9 cellular contexts compared by ENCODE assay signal in genomic region chr11:72773291-72773690, GRCh38. TPM values are rescaled to one million over a fixed set of nuclear protein-coding genes. Genes with fewer than 3 reads are reported as not detected.
DNase-seq lines count a peak whose midpoint lies in the region; TF ChIP-seq lines count a peak whose summit lies in the region.
"Had no signal": no experiment of that assay in that cellular context is flagged by ENCODE, and none has a peak within 500 bp of the region (broad histone marks: within the 10 kb centered on the region; RNA-seq: fewer than 3 reads in every experiment).

No MANE protein-coding gene starts in this region.

- H2AFZ ChIP-seq in neural cell (ENCODE audit: low read depth, low read length) = no peak overlapping the region

- DNase-seq in Ammon's horn (ENCODE audit: low spot score) (peak; percentile 79), NCI-H446 treated with DMSO at 0.1 percent for 48 hours (lab: John Stamatoyannopoulos, UW) (peak; percentile 27), epidermal melanocyte (ENCODE audit: insufficient read length, low spot score) (peak; percentile 70), endothelial cell (ENCODE audit: low spot score) (no peak), D341Med (ENCODE audit: low spot score) (no peak)
- DNase-seq in activated CD4-positive, alpha-beta T cell treated with anti-CD3 and anti-CD28 coated beads for 48 hours = no peak
- no peak for DNase-seq in stimulated activated naive CD4-positive, alpha-beta T cell treated with Interleukin-2 at 50 U/mL for 16 hours (lab: John Stamatoyannopoulos, UW)
- DNase-seq: NK-92 treated with Interleukin-12 subunit alpha and Interleukin-12 subunit beta, amount 100 ng/mL, for 24 hours had no signal

- H3K27ac ChIP-seq in neural cell (ENCODE audit: low read length) = no peak overlapping the region

- no peaks in the 10 kb centered on the region for H3K9me3 Mint-ChIP-seq in endothelial cell (ENCODE audit: unreplicated experiment)

- no peaks in the 10 kb centered on the region for H3F3A ChIP-seq in neural cell (ENCODE audit: insufficient read depth, low read length, poor library complexity, severe bottlenecking)

- peaks cover 6% of the 10 kb centered on the region for H3K4me1 Mint-ChIP-seq in endothelial cell (ENCODE audit: unreplicated experiment)

- H3K79me2 ChIP-seq in neural cell (replicated peaks; ENCODE audit: insufficient read depth, low read length) = no peaks in the 10 kb centered on the region

- no peaks in the 10 kb centered on the region for H3K9me3 ChIP-seq in neural cell (ENCODE audit: low read length)

- TF ChIP-seq CTCF in neural cell (IDR thresholded peaks at IDR 0.05; ENCODE audit: poor library complexity, severe bottlenecking) = no peak
- TF ChIP-seq CTCF in endothelial cell (IDR thresholded peaks at IDR 0.05; ENCODE audit: unreplicated experiment) = no peak

- no peak overlapping the region for H3K4me3 ChIP-seq in neural cell (ENCODE audit: low read length)

- no peak overlapping the region for H3K4me2 ChIP-seq in neural cell (ENCODE audit: low read length)

- peaks cover 12% of the 10 kb centered on the region for H3K27me3 Mint-ChIP-seq in endothelial cell (ENCODE audit: unreplicated experiment)

- TF ChIP-seq EP300 in neural cell (conservative IDR thresholded peaks at IDR 0.05; ENCODE audit: poor library complexity, severe bottlenecking) = no peak

- H4K20me1 ChIP-seq in neural cell (ENCODE audit: insufficient read depth) = no peaks in the 10 kb centered on the region

- no peaks in the 10 kb centered on the region for H3K36me3 ChIP-seq in neural cell (ENCODE audit: insufficient read depth, low read length)

- no peaks in the 10 kb centered on the region for H3K27me3 ChIP-seq in neural cell (ENCODE audit: insufficient read depth, low read depth, low read length)

- H3K27ac Mint-ChIP-seq in endothelial cell (ENCODE audit: unreplicated experiment) = no peak overlapping the region

- H3K9ac ChIP-seq in neural cell (ENCODE audit: low read length) = peak overlapping the region; percentile 23

- no peaks in the 10 kb centered on the region for H3K9me2 ChIP-seq in neural cell (ENCODE audit: insufficient read depth, low read length)

- TF ChIP-seq RAD21 in neural cell (conservative IDR thresholded peaks at IDR 0.05) = no peak

- H3K4me3 Mint-ChIP-seq in endothelial cell (ENCODE audit: unreplicated experiment) = no peak overlapping the region

- peaks cover 14% of the 10 kb centered on the region for H3K36me3 Mint-ChIP-seq in endothelial cell (ENCODE audit: low read depth, unreplicated experiment)

TF ChIP-seq in neural cell, 6 proteins besides CTCF, POLR2A, EP300 and RAD21:
- TF ChIP-seq TAF1 (IDR thresholded peaks at IDR 0.05; ENCODE audit: low read depth) = no peak
- TF ChIP-seq POLR2AphosphoS5 (IDR thresholded peaks at IDR 0.05) = no peak
- no peak for TF ChIP-seq SMC3 (conservative IDR thresholded peaks at IDR 0.05; ENCODE audit: poor library complexity)
- TF ChIP-seq EZH2 (IDR thresholded peaks at IDR 0.05; ENCODE audit: borderline replicate concordance, insufficient read depth, low read length, poor library complexity, severe bottlenecking) = no peak
- no peak for TF ChIP-seq MXI1 (conservative IDR thresholded peaks at IDR 0.05; ENCODE audit: poor library complexity, severe bottlenecking)
- no peak for TF ChIP-seq REST (IDR thresholded peaks at IDR 0.05; ENCODE audit: borderline replicate concordance)

RNA-seq across cellular contexts. Expression of gene STARD10, which starts 20.6 kb away (rescaled TPM):
- 24.1 and 29.0 TPM in 2 replicates for polyA plus RNA-seq in neural cell
- 22.2 and 22.3 TPM in 2 replicates for polyA minus RNA-seq in neural cell
- total RNA-seq in endothelial cell (ENCODE audit: unreplicated experiment) = 13.4 TPM

RNA-seq across cellular contexts. Expression of gene ARAP1, which starts 21.1 kb away (rescaled TPM):
- 1.8 and 3.5 TPM in 2 replicates for polyA plus RNA-seq in neural cell
- polyA minus RNA-seq in neural cell = 0.49 and 1.3 TPM in 2 replicates
- 55.1 TPM for total RNA-seq in endothelial cell (ENCODE audit: unreplicated experiment)

RNA-seq across cellular contexts. Expression of gene ATG16L2, which starts 40.9 kb away (rescaled TPM):
- 9.4 and 10.6 TPM in 2 replicates for polyA plus RNA-seq in neural cell
- polyA minus RNA-seq in neural cell = 3.2 and 6.3 TPM in 2 replicates
- total RNA-seq in endothelial cell (ENCODE audit: unreplicated experiment) = 51.0 TPM

Comparison
In these comparisons a context has a peak if more than half of its experiments do, and no peak if none do; other contexts are left out.
1. DNase-seq: peak in Ammon's horn (single experiment), NCI-H446 treated with DMSO at 0.1 percent for 48 hours (single experiment) and epidermal melanocyte (single experiment); none in endothelial cell (single experiment), D341Med (single experiment), activated CD4-positive, alpha-beta T cell treated with anti-CD3 and anti-CD28 coated beads for 48 hours (single experiment) and stimulated activated naive CD4-positive, alpha-beta T cell treated with Interleukin-2 at 50 U/mL for 16 hours (single experiment).